8 cellular contexts compared by ENCODE assay signal in the genomic region with DNA sequence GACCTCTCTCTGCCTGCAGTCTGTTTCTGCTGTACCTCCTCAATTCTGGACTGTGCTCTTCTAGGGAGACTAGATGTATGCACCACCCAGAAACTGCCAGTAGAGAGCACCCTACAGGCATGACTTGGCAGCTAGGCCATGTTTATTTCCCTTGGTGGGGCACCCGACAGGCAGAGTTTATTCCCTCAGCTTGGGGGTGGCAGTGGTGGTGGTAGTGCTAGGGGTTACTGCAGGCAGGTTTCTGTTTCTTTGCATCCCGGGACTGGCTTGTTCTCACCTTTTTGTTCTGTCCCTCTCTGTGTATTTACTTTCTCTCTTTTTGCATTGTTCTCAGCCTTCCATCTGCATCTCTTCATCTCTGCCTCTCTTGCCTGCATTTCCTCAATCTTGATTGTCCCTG. TPM values are rescaled to one million over a fixed set of nuclear protein-coding genes. Genes with fewer than 3 reads are reported as not detected.
DNase-seq lines count a peak whose midpoint lies in the region; ATAC-seq and TF ChIP-seq lines count a peak whose summit lies in the region.

No MANE protein-coding gene starts in this region.

- intact Hi-C loops in activated T-helper 1 cell treated with anti-CD3 and anti-CD28 coated beads, Interleukin-12 subunit alpha, Interleukin-12 subunit beta, Interleukin-2, Interleukin-4 antibody, amounts not matched to agents 30 ng/mL and 10 ng/mL and 1 ng/mL, durations not matched to agents 14 hours and 24 hours and 36 hours (cut with micrococcal nuclease) = loop anchor here (1.0 to 5.0 kb wide), 6 partner anchors 11 to 205 kb away; a partner anchor contains a TSS
- intact Hi-C loops in transverse colon (cut with DNase I; ENCODE audit: low total_unique reads) = no loop called here

- H3K9me3 ChIP-seq in Peyer's patch (no peaks in the 10 kb centered on the region), transverse colon (no peaks in the 10 kb centered on the region)

- WGBS in transverse colon (ENCODE audit: low coverage in 1 of 2), 2 donors = 23% methylated on average over 2 of the region's 2 CpGs; no CpG with 5 or more reads in 1 of the 2 donors

- no peak overlapping the region for H3K4me3 Mint-ChIP-seq in activated T-helper 1 cell treated with anti-CD3 and anti-CD28 coated beads, Interleukin-12 subunit alpha, Interleukin-12 subunit beta, Interleukin-2, Interleukin-4 antibody, amounts not matched to agents 30 ng/mL and 10 ng/mL and 1 ng/mL, durations not matched to agents 14 hours and 24 hours and 36 hours
- no peak overlapping the region for H3K4me3 Mint-ChIP-seq in natural killer cell treated with Interleukin-12 subunit alpha and Interleukin-12 subunit beta and Interleukin-15 and Interleukin-18, amount 100 ng/mL, for 72 hours

- peaks cover 15% of the 10 kb centered on the region for H3K36me3 Mint-ChIP-seq in activated T-helper 1 cell treated with anti-CD3 and anti-CD28 coated beads, Interleukin-12 subunit alpha, Interleukin-12 subunit beta, Interleukin-2, Interleukin-4 antibody, amounts not matched to agents 30 ng/mL and 10 ng/mL and 1 ng/mL, durations not matched to agents 14 hours and 24 hours and 36 hours (ENCODE audit: low read depth)
- no peaks in the 10 kb centered on the region for H3K36me3 Mint-ChIP-seq in natural killer cell treated with Interleukin-12 subunit alpha and Interleukin-12 subunit beta and Interleukin-15 and Interleukin-18, amount 100 ng/mL, for 72 hours

- in situ Hi-C loops in transverse colon (cut with MboI; ENCODE audit: low pct_ligation_motif_present in 1 of 4, low pct_unique_long_range_greater_than_20kb in 1 of 4, low sequenced_read_pairs in 3 of 4) = no loop called here

- ATAC-seq in HG03159 (IDR thresholded peaks at IDR 0.05; ENCODE audit: unreplicated experiment) = peak; percentile 62
- peak; percentile 70 to 74 for ATAC-seq in natural killer cell treated with Interleukin-12 subunit alpha and Interleukin-12 subunit beta and Interleukin-15 and Interleukin-18, amount 100 ng/mL, for 72 hours
- ATAC-seq in HG03457 (IDR thresholded peaks at IDR 0.05; ENCODE audit: unreplicated experiment) = no peak

- no peak overlapping the region for H3K4me3 ChIP-seq in Peyer's patch
- no peak overlapping the region for H3K4me3 ChIP-seq in transverse colon

- H3K27me3 Mint-ChIP-seq in activated T-helper 1 cell treated with anti-CD3 and anti-CD28 coated beads, Interleukin-12 subunit alpha, Interleukin-12 subunit beta, Interleukin-2, Interleukin-4 antibody, amounts not matched to agents 30 ng/mL and 10 ng/mL and 1 ng/mL, durations not matched to agents 14 hours and 24 hours and 36 hours (ENCODE audit: insufficient read depth) = no peaks in the 10 kb centered on the region
- no peaks in the 10 kb centered on the region for H3K27me3 Mint-ChIP-seq in natural killer cell treated with Interleukin-12 subunit alpha and Interleukin-12 subunit beta and Interleukin-15 and Interleukin-18, amount 100 ng/mL, for 72 hours

- no peaks in the 10 kb centered on the region for H3K27me3 ChIP-seq in Peyer's patch
- no peaks in the 10 kb centered on the region for H3K27me3 ChIP-seq in transverse colon

- H3K27ac ChIP-seq in Peyer's patch (no peak overlapping the region), transverse colon (peak overlapping the region in 3 of 4 donors; percentile 18 to 69 (median 33))

- peaks cover 0 to 8% (median 0%) of the 10 kb centered on the region in 4 donors for H3K4me1 ChIP-seq in Peyer's patch
- H3K4me1 ChIP-seq in transverse colon = peaks cover 0 to 10% (median 8%) of the 10 kb centered on the region in 4 donors

- DNase-seq in ELR (ENCODE audit: low read depth) = peak; percentile 81
- DNase-seq in Peyer's patch = peak in 2 of 3 donors; percentile 46 to 79
- DNase-seq in activated T-helper 1 cell treated with anti-CD3 and anti-CD28 coated beads, Interleukin-12 subunit alpha, Interleukin-12 subunit beta, Interleukin-2, Interleukin-4 antibody, amounts not matched to agents 30 ng/mL and 10 ng/mL and 1 ng/mL, durations not matched to agents 14 hours and 24 hours and 36 hours (ENCODE audit: low spot score) = peak; percentile 54
- peak; percentile 77 for DNase-seq in fibroblast of peridontal ligament (ENCODE audit: extremely low read depth)
- no peak for DNase-seq in natural killer cell treated with Interleukin-12 subunit alpha and Interleukin-12 subunit beta and Interleukin-15 and Interleukin-18, amount 100 ng/mL, for 72 hours (ENCODE audit: low spot score)
- peak; percentile 52 for DNase-seq in transverse colon

- H3K27ac Mint-ChIP-seq in activated T-helper 1 cell treated with anti-CD3 and anti-CD28 coated beads, Interleukin-12 subunit alpha, Interleukin-12 subunit beta, Interleukin-2, Interleukin-4 antibody, amounts not matched to agents 30 ng/mL and 10 ng/mL and 1 ng/mL, durations not matched to agents 14 hours and 24 hours and 36 hours = peak overlapping the region; percentile 24
- peak overlapping the region in 1 of 2 donors; percentile 9 for H3K27ac Mint-ChIP-seq in natural killer cell treated with Interleukin-12 subunit alpha and Interleukin-12 subunit beta and Interleukin-15 and Interleukin-18, amount 100 ng/mL, for 72 hours

- TF ChIP-seq CTCF in Peyer's patch (IDR thresholded peaks at IDR 0.05) = peak; percentile 30 to 70 (median 56)
- peak; percentile 59 to 60 (median 60) for TF ChIP-seq CTCF in transverse colon (IDR thresholded peaks at IDR 0.05)

- H3K9me3 Mint-ChIP-seq in activated T-helper 1 cell treated with anti-CD3 and anti-CD28 coated beads, Interleukin-12 subunit alpha, Interleukin-12 subunit beta, Interleukin-2, Interleukin-4 antibody, amounts not matched to agents 30 ng/mL and 10 ng/mL and 1 ng/mL, durations not matched to agents 14 hours and 24 hours and 36 hours = no peaks in the 10 kb centered on the region
- H3K9me3 Mint-ChIP-seq in natural killer cell treated with Interleukin-12 subunit alpha and Interleukin-12 subunit beta and Interleukin-15 and Interleukin-18, amount 100 ng/mL, for 72 hours = no peaks in the 10 kb centered on the region

- peaks cover 11% of the 10 kb centered on the region for H3K4me1 Mint-ChIP-seq in activated T-helper 1 cell treated with anti-CD3 and anti-CD28 coated beads, Interleukin-12 subunit alpha, Interleukin-12 subunit beta, Interleukin-2, Interleukin-4 antibody, amounts not matched to agents 30 ng/mL and 10 ng/mL and 1 ng/mL, durations not matched to agents 14 hours and 24 hours and 36 hours (ENCODE audit: low read depth)
- H3K4me1 Mint-ChIP-seq in natural killer cell treated with Interleukin-12 subunit alpha and Interleukin-12 subunit beta and Interleukin-15 and Interleukin-18, amount 100 ng/mL, for 72 hours (ENCODE audit: low read depth in 2 of 2) = peaks cover 18 to 38% of the 10 kb centered on the region in 2 donors

- no peak for TF ChIP-seq POLR2A in Peyer's patch (IDR thresholded peaks at IDR 0.05)
- TF ChIP-seq POLR2A in transverse colon (IDR thresholded peaks at IDR 0.05) = no peak

- no peak for TF ChIP-seq EP300 in transverse colon (IDR thresholded peaks at IDR 0.05; ENCODE audit: low read depth)

- peaks cover 0 to under 1% (median 0%) of the 10 kb centered on the region in 3 donors for H3K36me3 ChIP-seq in Peyer's patch
- no peaks in the 10 kb centered on the region for H3K36me3 ChIP-seq in transverse colon

RNA-seq across cellular contexts. Expression of a gene that starts 13.6 kb away (rescaled TPM):
- total RNA-seq in Peyer's patch = 10 to 100 TPM in 3 of 4 donors, 1 to 10 TPM in 1; 3.7 to 18.2 (median 15.5) TPM
- 10.4 and 12.7 TPM in 2 replicates for total RNA-seq in activated T-helper 1 cell treated with anti-CD3 and anti-CD28 coated beads, Interleukin-12 subunit alpha, Interleukin-12 subunit beta, Interleukin-2, Interleukin-4 antibody, amounts not matched to agents 30 ng/mL and 10 ng/mL and 1 ng/mL, durations not matched to agents 14 hours and 24 hours and 36 hours
- 10 to 100 TPM in 1 of 2 donors, 1 to 10 TPM in 1; 6.2 to 12.4 TPM for total RNA-seq in natural killer cell treated with Interleukin-12 subunit alpha and Interleukin-12 subunit beta and Interleukin-15 and Interleukin-18, amount 100 ng/mL, for 72 hours
- 10 to 100 TPM in 2 of 4 donors, 1 to 10 TPM in 2; 3.7 to 12.7 (median 8.7) TPM for total RNA-seq in transverse colon

RNA-seq across cellular contexts. Expression of a gene that starts 31.5 kb away (rescaled TPM):
- total RNA-seq in Peyer's patch (1 to 10 TPM in 1 of 4 donors, under 1 TPM in 1, not detected in 2; 0.35 to 1.0 TPM), transverse colon (under 1 TPM in 2 of 4 donors, not detected in 2; 0.14 to 0.64 TPM)
- total RNA-seq in activated T-helper 1 cell treated with anti-CD3 and anti-CD28 coated beads, Interleukin-12 subunit alpha, Interleukin-12 subunit beta, Interleukin-2, Interleukin-4 antibody, amounts not matched to agents 30 ng/mL and 10 ng/mL and 1 ng/mL, durations not matched to agents 14 hours and 24 hours and 36 hours = 0.29 and 0.62 TPM in 2 replicates
- total RNA-seq in natural killer cell treated with Interleukin-12 subunit alpha and Interleukin-12 subunit beta and Interleukin-15 and Interleukin-18, amount 100 ng/mL, for 72 hours = 1 to 10 TPM; 2.0 to 2.3 TPM

Comparison
In these comparisons a context has a peak if more than half of its experiments do, and no peak if none do; other contexts are left out.
1. H3K27ac ChIP-seq: peak in transverse colon (3 of 4); none in Peyer's patch (0 of 4).